In the genomic region with DNA sequence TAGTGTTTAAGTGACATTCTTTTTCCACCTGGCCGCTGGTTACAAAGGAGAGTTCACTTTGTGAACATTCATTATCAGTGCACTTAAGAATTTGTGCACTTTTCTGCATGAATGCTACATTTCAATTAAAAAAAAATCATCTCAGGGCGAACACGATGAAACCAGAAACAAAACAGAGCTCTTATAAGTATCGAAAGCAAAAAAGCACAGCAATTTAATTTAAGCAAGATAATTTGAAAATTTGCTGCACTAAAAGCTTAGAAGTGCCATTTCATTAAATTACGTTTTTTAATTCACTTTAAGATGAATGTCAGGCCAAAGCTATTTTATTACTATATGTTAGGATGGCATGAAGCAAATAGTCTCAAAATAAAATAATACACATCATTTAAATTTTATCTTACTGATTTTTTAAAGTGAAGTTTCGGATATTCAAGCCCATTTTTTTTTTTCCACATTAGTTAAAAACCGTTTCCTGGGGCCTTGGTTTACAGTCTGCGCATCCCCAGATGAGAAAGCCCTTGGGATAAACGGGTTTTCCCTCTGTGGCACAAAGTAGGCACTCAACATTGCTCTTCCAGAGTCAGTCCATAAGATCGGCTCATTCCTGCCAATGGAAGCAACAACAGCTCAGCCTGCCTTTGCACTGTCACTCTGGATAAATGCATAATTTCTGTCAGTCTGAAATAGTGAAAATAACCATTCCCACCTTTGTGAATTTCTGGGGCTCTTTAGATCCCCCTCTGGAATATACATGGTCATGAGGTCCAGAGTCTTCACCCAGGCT, we compare ENCODE assay signal across 15 cellular contexts.
DNase-seq lines count a peak whose midpoint lies in the region; ATAC-seq and TF ChIP-seq lines count a peak whose summit lies in the region.
"Had no signal": no experiment of that assay in that cellular context is flagged by ENCODE, and none has a peak within 500 bp of the region (broad histone marks: within the 10 kb centered on the region; RNA-seq: fewer than 3 reads in every experiment).

No MANE protein-coding gene starts in this region.

- peak overlapping the region; percentile 65 for H3K4me3 ChIP-seq in CD4-positive, CD25-positive, alpha-beta regulatory T cell (ENCODE audit: low read depth, low read length)
- peak overlapping the region; percentile 64 for H3K4me3 ChIP-seq in CD8-positive, alpha-beta memory T cell (ENCODE audit: low read length)
- H3K4me3 ChIP-seq in lower leg skin (ENCODE audit: low read depth, poor library complexity, severe bottlenecking), result no peak overlapping the region
- H3K4me3 ChIP-seq: adrenal gland, sigmoid colon had no signal

- H3K4me1 ChIP-seq in CD4-positive, CD25-positive, alpha-beta regulatory T cell (ENCODE audit: control insufficient read depth, insufficient read depth, low read length, poor library complexity, severe bottlenecking), result peaks cover 76% of the 10 kb centered on the region
- H3K4me1 ChIP-seq in CD8-positive, alpha-beta memory T cell (ENCODE audit: insufficient read depth, low read length), result peaks cover 76% of the 10 kb centered on the region
- H3K4me1 ChIP-seq: adrenal gland had no signal

- peaks cover 54 to 72% (median 67%) of the 10 kb centered on the region in 4 donors for H3K4me1 Mint-ChIP-seq in CD4-positive, CD25-positive, alpha-beta regulatory T cell
- peaks cover under 1 to 63% (median 56%) of the 10 kb centered on the region in 3 donors for H3K4me1 Mint-ChIP-seq in CD8-positive, alpha-beta memory T cell
- H3K4me1 Mint-ChIP-seq in activated T-helper 2 cell treated with anti-CD3 and anti-CD28 coated beads, Interferon-gamma antibody, Interleukin-2, Interleukin-4, amounts not matched to agents 10 μg/mL and 5 μg/mL and 100 μg/mL, durations not matched to agents 14 hours and 24 hours and 36 hours (ENCODE audit: low read depth), result peaks cover 65% of the 10 kb centered on the region
- H3K4me1 Mint-ChIP-seq in naive thymus-derived CD8-positive, alpha-beta T cell, result peaks cover 32 to 69% (median 51%) of the 10 kb centered on the region in 4 donors

- H3K27ac Mint-ChIP-seq in CD4-positive, CD25-positive, alpha-beta regulatory T cell, result peak overlapping the region; percentile 78 to 96 (median 94)
- peak overlapping the region in 7 of 8 donors; percentile 96 to 99 (median 98) for H3K27ac Mint-ChIP-seq in CD8-positive, alpha-beta memory T cell
- peak overlapping the region; percentile 94 for H3K27ac Mint-ChIP-seq in activated T-helper 2 cell treated with anti-CD3 and anti-CD28 coated beads, Interferon-gamma antibody, Interleukin-2, Interleukin-4, amounts not matched to agents 10 μg/mL and 5 μg/mL and 100 μg/mL, durations not matched to agents 14 hours and 24 hours and 36 hours
- peak overlapping the region; percentile 62 to 97 (median 87) for H3K27ac Mint-ChIP-seq in naive thymus-derived CD8-positive, alpha-beta T cell
- H3K27ac Mint-ChIP-seq: memory B cell had no signal

- no peaks in the 10 kb centered on the region for H3K27me3 ChIP-seq in CD4-positive, CD25-positive, alpha-beta regulatory T cell (ENCODE audit: control insufficient read depth, insufficient read depth, low read length)
- H3K27me3 ChIP-seq in CD8-positive, alpha-beta memory T cell (ENCODE audit: insufficient read depth, low read length, poor library complexity, severe bottlenecking), result no peaks in the 10 kb centered on the region
- H3K27me3 ChIP-seq: adrenal gland, sigmoid colon had no signal

- POLR2A ChIA-PET in CD8-positive, alpha-beta memory T cell (lab: Charles Lee), result interaction anchor here (0.6 to 2.5 kb wide), 9 partner anchors 9 to 199 kb away, joined by 3 to 7 read pairs (median 4); a partner anchor contains a TSS
- POLR2A ChIA-PET in naive thymus-derived CD8-positive, alpha-beta T cell (lab: Charles Lee), result interaction anchor here (0.6 to 1.5 kb wide), 3 partner anchors 9 to 32 kb away, joined by 3 to 4 read pairs (median 3); no protein-coding TSS in a partner anchor

- no peak for TF ChIP-seq POLR2A in lower leg skin (IDR thresholded peaks at IDR 0.05)

- no peak for DNase-seq in CD4-positive, CD25-positive, alpha-beta regulatory T cell
- no peak for DNase-seq in CD8-positive, alpha-beta memory T cell
- DNase-seq in activated T-helper 2 cell treated with anti-CD3 and anti-CD28 coated beads, Interferon-gamma antibody, Interleukin-2, Interleukin-4, amounts not matched to agents 10 μg/mL and 5 μg/mL and 100 μg/mL, durations not matched to agents 14 hours and 24 hours and 36 hours (ENCODE audit: low spot score), result no peak
- no peak for DNase-seq in naive thymus-derived CD8-positive, alpha-beta T cell
- DNase-seq in SHP77 treated with DMSO at 0.1 percent for 48 hours (lab: John Stamatoyannopoulos, UW) (no peak), posterior cingulate gyrus (no peak), lower leg skin (ENCODE audit: low spot score in 2 of 2) (no peak)
- DNase-seq: adrenal gland, EL, MM.1S, nucleus accumbens, sigmoid colon had no signal

- no peak for TF ChIP-seq CTCF in lower leg skin (IDR thresholded peaks at IDR 0.05)

- H3K36me3 ChIP-seq in CD4-positive, CD25-positive, alpha-beta regulatory T cell (ENCODE audit: control insufficient read depth, insufficient read depth, low read length), result peaks cover 5% of the 10 kb centered on the region
- H3K36me3 ChIP-seq in CD8-positive, alpha-beta memory T cell (ENCODE audit: insufficient read depth, low read length), result no peaks in the 10 kb centered on the region
- H3K36me3 ChIP-seq: adrenal gland, sigmoid colon had no signal

- peak overlapping the region; percentile 78 to 88 (median 85) for H3K4me3 Mint-ChIP-seq in CD4-positive, CD25-positive, alpha-beta regulatory T cell
- peak overlapping the region; percentile 89 to 100 (median 94) for H3K4me3 Mint-ChIP-seq in CD8-positive, alpha-beta memory T cell
- H3K4me3 Mint-ChIP-seq in activated T-helper 2 cell treated with anti-CD3 and anti-CD28 coated beads, Interferon-gamma antibody, Interleukin-2, Interleukin-4, amounts not matched to agents 10 μg/mL and 5 μg/mL and 100 μg/mL, durations not matched to agents 14 hours and 24 hours and 36 hours (ENCODE audit: low read depth), result peak overlapping the region; percentile 63
- H3K4me3 Mint-ChIP-seq in naive thymus-derived CD8-positive, alpha-beta T cell, result peak overlapping the region; percentile 68 to 95 (median 73)
- H3K4me3 Mint-ChIP-seq: central memory CD8-positive, alpha-beta T cell; memory B cell had no signal

- 85 to 91% methylated on average over 10 of the region's 10 CpGs for whole genome bisulfite sequencing in lower leg skin, 2 donors

- no peaks in the 10 kb centered on the region for H3K9me3 Mint-ChIP-seq in CD4-positive, CD25-positive, alpha-beta regulatory T cell
- peaks cover 0 to 2% (median 0%) of the 10 kb centered on the region in 5 donors for H3K9me3 Mint-ChIP-seq in CD8-positive, alpha-beta memory T cell
- H3K9me3 Mint-ChIP-seq in activated T-helper 2 cell treated with anti-CD3 and anti-CD28 coated beads, Interferon-gamma antibody, Interleukin-2, Interleukin-4, amounts not matched to agents 10 μg/mL and 5 μg/mL and 100 μg/mL, durations not matched to agents 14 hours and 24 hours and 36 hours, result no peaks in the 10 kb centered on the region
- H3K9me3 Mint-ChIP-seq in naive thymus-derived CD8-positive, alpha-beta T cell, result no peaks in the 10 kb centered on the region
- H3K9me3 Mint-ChIP-seq: CD14-positive monocyte; central memory CD8-positive, alpha-beta T cell; memory B cell had no signal

- intact Hi-C loops in activated T-helper 2 cell treated with anti-CD3 and anti-CD28 coated beads, Interferon-gamma antibody, Interleukin-2, Interleukin-4, amounts not matched to agents 10 μg/mL and 5 μg/mL and 100 μg/mL, durations not matched to agents 14 hours and 24 hours and 36 hours (cut with micrococcal nuclease), result no loop called here
- intact Hi-C loops in posterior cingulate gyrus (cut with DNase I), result no loop called here
- intact Hi-C loops in lower leg skin (cut with DNase I; ENCODE audit: low total_unique reads), result no loop called here

- ATAC-seq in CD4-positive, CD25-positive, alpha-beta regulatory T cell (ENCODE audit: low read depth in 2 of 2), result no peak
- no peak for ATAC-seq in naive thymus-derived CD8-positive, alpha-beta T cell

- peaks cover 9% of the 10 kb centered on the region for H3K36me3 Mint-ChIP-seq in CD4-positive, CD25-positive, alpha-beta regulatory T cell
- H3K36me3 Mint-ChIP-seq in CD8-positive, alpha-beta memory T cell, result peaks cover 0 to 31% (median 0%) of the 10 kb centered on the region in 3 donors
- H3K36me3 Mint-ChIP-seq in activated T-helper 2 cell treated with anti-CD3 and anti-CD28 coated beads, Interferon-gamma antibody, Interleukin-2, Interleukin-4, amounts not matched to agents 10 μg/mL and 5 μg/mL and 100 μg/mL, durations not matched to agents 14 hours and 24 hours and 36 hours (ENCODE audit: low read depth), result peaks cover 57% of the 10 kb centered on the region
- H3K36me3 Mint-ChIP-seq in naive thymus-derived CD8-positive, alpha-beta T cell, result peaks cover 0 to 4% (median 0%) of the 10 kb centered on the region in 3 donors

- H3K27me3 Mint-ChIP-seq in CD4-positive, CD25-positive, alpha-beta regulatory T cell, result no peaks in the 10 kb centered on the region
- H3K27me3 Mint-ChIP-seq in CD8-positive, alpha-beta memory T cell, result no peaks in the 10 kb centered on the region
- no peaks in the 10 kb centered on the region for H3K27me3 Mint-ChIP-seq in activated T-helper 2 cell treated with anti-CD3 and anti-CD28 coated beads, Interferon-gamma antibody, Interleukin-2, Interleukin-4, amounts not matched to agents 10 μg/mL and 5 μg/mL and 100 μg/mL, durations not matched to agents 14 hours and 24 hours and 36 hours (ENCODE audit: low read depth)
- no peaks in the 10 kb centered on the region for H3K27me3 Mint-ChIP-seq in naive thymus-derived CD8-positive, alpha-beta T cell
- H3K27me3 Mint-ChIP-seq: central memory CD8-positive, alpha-beta T cell; memory B cell had no signal

- H3K27ac ChIP-seq in CD4-positive, CD25-positive, alpha-beta regulatory T cell (ENCODE audit: insufficient read depth, low read length, poor library complexity, severe bottlenecking), result peak overlapping the region; percentile 64
- peak overlapping the region; percentile 70 for H3K27ac ChIP-seq in CD8-positive, alpha-beta memory T cell (ENCODE audit: low read depth, low read length)
- H3K27ac ChIP-seq: adrenal gland, sigmoid colon had no signal

- CTCF ChIA-PET in CD8-positive, alpha-beta memory T cell (lab: Charles Lee), result interaction anchor here (0.7 to 2.0 kb wide), 6 partner anchors 9 to 76 kb away, joined by 3 to 10 read pairs (median 3); no protein-coding TSS in a partner anchor

- no peaks in the 10 kb centered on the region for H3K9me3 ChIP-seq in CD4-positive, CD25-positive, alpha-beta regulatory T cell (ENCODE audit: control insufficient read depth in 2 of 2, low read length in 2 of 2)
- no peaks in the 10 kb centered on the region for H3K9me3 ChIP-seq in CD8-positive, alpha-beta memory T cell (ENCODE audit: low read length)
- H3K9me3 ChIP-seq: adrenal gland, sigmoid colon had no signal
